In genomic region chr21:44701023-44701400, GRCh38 we compare ENCODE assay signal across 1 cellular context.
TF ChIP-seq lines count a peak whose summit lies in the region.

No MANE protein-coding gene starts in this region.

TF ChIP-seq in H1, 55 proteins besides CTCF, POLR2A, EP300 and RAD21:
- TF ChIP-seq MAX (IDR thresholded peaks at IDR 0.05) = no peak
- TF ChIP-seq GABPA (IDR thresholded peaks at IDR 0.05; ENCODE audit: borderline replicate concordance, insufficient read depth, low read length) = no peak
